Comparison of ENCODE assay signal across 22 cellular contexts in the genomic region with DNA sequence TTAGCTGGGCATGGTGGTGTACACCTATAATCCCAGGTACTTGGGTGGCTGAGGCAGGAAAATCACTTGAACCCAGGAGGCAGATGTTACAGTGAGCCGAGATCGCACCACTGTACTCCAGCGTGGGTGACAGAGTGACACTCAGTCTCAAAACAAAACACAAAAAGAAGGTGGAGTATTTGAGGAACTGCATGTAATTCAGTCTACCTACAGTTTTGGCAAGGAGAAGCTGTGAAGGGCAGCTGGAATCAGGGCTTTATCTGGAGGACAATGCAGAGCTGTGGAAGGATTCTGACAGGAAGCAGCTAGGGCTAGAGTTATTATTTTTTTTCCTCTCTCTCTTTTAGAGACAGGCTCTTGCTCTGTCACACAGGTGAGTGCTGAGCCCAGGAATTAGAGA. TPM values are rescaled to one million over a fixed set of nuclear protein-coding genes. Genes with fewer than 3 reads are reported as not detected.
DNase-seq lines count a peak whose midpoint lies in the region; ATAC-seq, FAIRE-seq and TF ChIP-seq lines count a peak whose summit lies in the region.
"Had no signal": no experiment of that assay in that cellular context is flagged by ENCODE, and none has a peak within 500 bp of the region (broad histone marks: within the 10 kb centered on the region; RNA-seq: fewer than 3 reads in every experiment).

No MANE protein-coding gene starts in this region.

- TF ChIP-seq CTCF in activated CD8-positive, alpha-beta T cell treated with anti-CD3 and anti-CD28 coated beads for 36 hours (IDR thresholded peaks at IDR 0.05): no peak
- TF ChIP-seq CTCF in HFFc6 (IDR thresholded peaks at IDR 0.05) (no peak), astrocyte (IDR thresholded peaks at IDR 0.05; ENCODE audit: insufficient read depth, low read depth, low read length) (no peak)

- no peak overlapping the region for H3K4me3 Mint-ChIP-seq in activated CD8-positive, alpha-beta T cell treated with anti-CD3 and anti-CD28 coated beads, Interleukin-2, amount 10 ng/mL, durations not matched to agents 7 days and 5 days
- no peak overlapping the region for H3K4me3 Mint-ChIP-seq in activated CD8-positive, alpha-beta T cell treated with anti-CD3 and anti-CD28 coated beads for 36 hours
- H3K4me3 Mint-ChIP-seq in HFFc6 (no peak overlapping the region), astrocyte (ENCODE audit: unreplicated experiment) (no peak overlapping the region)
- H3K4me3 Mint-ChIP-seq in T-helper 2 cell treated with Interferon-gamma antibody and Interleukin-4, amounts not matched to agents 5 μg/mL and 100 μg/mL, for 36 hours: no peak overlapping the region
- H3K4me3 Mint-ChIP-seq: CD8-positive, alpha-beta T cell; T-cell had no signal

- no peak for FAIRE-seq in astrocyte (lab: Jason Lieb, UNC)
- FAIRE-seq: GM12878 had no signal

- peak overlapping the region; percentile 14 for H3K27ac Mint-ChIP-seq in activated CD8-positive, alpha-beta T cell treated with anti-CD3 and anti-CD28 coated beads, Interleukin-2, amount 10 ng/mL, durations not matched to agents 7 days and 5 days
- H3K27ac Mint-ChIP-seq in activated CD8-positive, alpha-beta T cell treated with anti-CD3 and anti-CD28 coated beads for 36 hours: no peak overlapping the region
- H3K27ac Mint-ChIP-seq in HFFc6: peak overlapping the region; percentile 50
- H3K27ac Mint-ChIP-seq in astrocyte (ENCODE audit: unreplicated experiment): peak overlapping the region; percentile 20
- no peak overlapping the region for H3K27ac Mint-ChIP-seq in T-helper 2 cell treated with Interferon-gamma antibody and Interleukin-4, amounts not matched to agents 5 μg/mL and 100 μg/mL, for 36 hours
- H3K27ac Mint-ChIP-seq: CD8-positive, alpha-beta T cell; T-cell had no signal

- peaks cover 9% of the 10 kb centered on the region for H3K4me1 ChIP-seq in astrocyte (ENCODE audit: insufficient read depth, low read length)

- no peak for DNase-seq in activated CD8-positive, alpha-beta T cell treated with anti-CD3 and anti-CD28 coated beads, Interleukin-2, amount 10 ng/mL, durations not matched to agents 7 days and 5 days
- no peak for DNase-seq in activated CD8-positive, alpha-beta T cell treated with anti-CD3 and anti-CD28 coated beads for 36 hours
- DNase-seq in HFFc6: no peak
- no peak for DNase-seq in astrocyte (ENCODE audit: low read depth)
- DNase-seq in T-helper 2 cell treated with Interferon-gamma antibody and Interleukin-4, amounts not matched to agents 5 μg/mL and 100 μg/mL, for 36 hours (ENCODE audit: low spot score): no peak
- no peak for DNase-seq in activated CD4-positive, alpha-beta T cell treated with anti-CD3 and anti-CD28 coated beads, Interleukin-2, amount 50 U/mL, for 4 hours
- DNase-seq: CD8-positive, alpha-beta T cell; DMS53; GOT3; NCI-H1105 treated with DMSO at 0.1 percent for 48 hours; NCI-H1694 treated with DMSO at 0.1 percent for 48 hours; NCI-H526; OCI-M1; SHP77; T-cell; T-helper 9 cell had no signal

- no peaks in the 10 kb centered on the region for H3K9me3 ChIP-seq in astrocyte (ENCODE audit: insufficient read depth, low read depth, low read length)

- no peak for ATAC-seq in activated CD8-positive, alpha-beta T cell treated with anti-CD3 and anti-CD28 coated beads, Interleukin-2, amount 10 ng/mL, durations not matched to agents 7 days and 5 days
- no peak for ATAC-seq in activated CD8-positive, alpha-beta T cell treated with anti-CD3 and anti-CD28 coated beads for 36 hours
- ATAC-seq in HG03378 (IDR thresholded peaks at IDR 0.05; ENCODE audit: unreplicated experiment): no peak
- ATAC-seq: CD8-positive, alpha-beta T cell; GM12878; HCT116; T-cell had no signal

- H3K4me2 ChIP-seq in astrocyte (ENCODE audit: low read length): peak overlapping the region; percentile 5

- no peak overlapping the region for H3K9ac ChIP-seq in astrocyte (ENCODE audit: low read length)

- no peak overlapping the region for H2AFZ ChIP-seq in astrocyte (ENCODE audit: low read depth, low read length)

- no peaks in the 10 kb centered on the region for H4K20me1 ChIP-seq in astrocyte (ENCODE audit: insufficient read depth, low read length)

- H3K36me3 Mint-ChIP-seq in activated CD8-positive, alpha-beta T cell treated with anti-CD3 and anti-CD28 coated beads, Interleukin-2, amount 10 ng/mL, durations not matched to agents 7 days and 5 days (ENCODE audit: low read depth): no peaks in the 10 kb centered on the region
- H3K36me3 Mint-ChIP-seq in activated CD8-positive, alpha-beta T cell treated with anti-CD3 and anti-CD28 coated beads for 36 hours (ENCODE audit: low read depth): no peaks in the 10 kb centered on the region
- no peaks in the 10 kb centered on the region for H3K36me3 Mint-ChIP-seq in HFFc6 (ENCODE audit: low read depth)
- peaks cover 4% of the 10 kb centered on the region for H3K36me3 Mint-ChIP-seq in astrocyte (ENCODE audit: low read depth, unreplicated experiment)
- H3K36me3 Mint-ChIP-seq in T-helper 2 cell treated with Interferon-gamma antibody and Interleukin-4, amounts not matched to agents 5 μg/mL and 100 μg/mL, for 36 hours (ENCODE audit: low read depth): no peaks in the 10 kb centered on the region
- H3K36me3 Mint-ChIP-seq: CD8-positive, alpha-beta T cell; T-cell had no signal

- H3K36me3 ChIP-seq in astrocyte (ENCODE audit: insufficient read depth, low read length): no peaks in the 10 kb centered on the region

- CTCF ChIA-PET in activated CD8-positive, alpha-beta T cell treated with anti-CD3 and anti-CD28 coated beads, Interleukin-2, amount 10 ng/mL, durations not matched to agents 7 days and 5 days (lab: Charles Lee): no interaction called here
- CTCF ChIA-PET in activated CD8-positive, alpha-beta T cell treated with anti-CD3 and anti-CD28 coated beads for 36 hours (lab: Charles Lee): no interaction called here

- intact Hi-C loops in activated CD8-positive, alpha-beta T cell treated with anti-CD3 and anti-CD28 coated beads for 36 hours (cut with micrococcal nuclease): no loop called here

- no peaks in the 10 kb centered on the region for H3K79me2 ChIP-seq in astrocyte (ENCODE audit: insufficient read depth, low read length)

- H3K27me3 ChIP-seq in astrocyte (ENCODE audit: insufficient read depth, low read length): no peaks in the 10 kb centered on the region

- H3K4me1 Mint-ChIP-seq in activated CD8-positive, alpha-beta T cell treated with anti-CD3 and anti-CD28 coated beads, Interleukin-2, amount 10 ng/mL, durations not matched to agents 7 days and 5 days (ENCODE audit: low read depth): peaks cover 12% of the 10 kb centered on the region
- H3K4me1 Mint-ChIP-seq in activated CD8-positive, alpha-beta T cell treated with anti-CD3 and anti-CD28 coated beads for 36 hours (ENCODE audit: low read depth): peaks cover 2% of the 10 kb centered on the region
- peaks cover 31% of the 10 kb centered on the region for H3K4me1 Mint-ChIP-seq in HFFc6 (ENCODE audit: low read depth)
- H3K4me1 Mint-ChIP-seq in astrocyte (ENCODE audit: low read depth, unreplicated experiment): peaks cover 29% of the 10 kb centered on the region
- H3K4me1 Mint-ChIP-seq in T-helper 2 cell treated with Interferon-gamma antibody and Interleukin-4, amounts not matched to agents 5 μg/mL and 100 μg/mL, for 36 hours (ENCODE audit: low read depth): peaks cover 2% of the 10 kb centered on the region

- H3K27me3 Mint-ChIP-seq in activated CD8-positive, alpha-beta T cell treated with anti-CD3 and anti-CD28 coated beads, Interleukin-2, amount 10 ng/mL, durations not matched to agents 7 days and 5 days (ENCODE audit: low read depth): peaks cover 17% of the 10 kb centered on the region
- H3K27me3 Mint-ChIP-seq in activated CD8-positive, alpha-beta T cell treated with anti-CD3 and anti-CD28 coated beads for 36 hours: peaks cover 4% of the 10 kb centered on the region
- H3K27me3 Mint-ChIP-seq in HFFc6 (ENCODE audit: insufficient read depth) (peaks cover 4% of the 10 kb centered on the region), astrocyte (ENCODE audit: low read depth, unreplicated experiment) (no peaks in the 10 kb centered on the region)
- H3K27me3 Mint-ChIP-seq in T-helper 2 cell treated with Interferon-gamma antibody and Interleukin-4, amounts not matched to agents 5 μg/mL and 100 μg/mL, for 36 hours (ENCODE audit: low read depth): peaks cover 7% of the 10 kb centered on the region
- H3K27me3 Mint-ChIP-seq: T-cell had no signal

- no peaks in the 10 kb centered on the region for H3K9me3 Mint-ChIP-seq in activated CD8-positive, alpha-beta T cell treated with anti-CD3 and anti-CD28 coated beads, Interleukin-2, amount 10 ng/mL, durations not matched to agents 7 days and 5 days (ENCODE audit: insufficient read depth)
- H3K9me3 Mint-ChIP-seq in activated CD8-positive, alpha-beta T cell treated with anti-CD3 and anti-CD28 coated beads for 36 hours: no peaks in the 10 kb centered on the region
- H3K9me3 Mint-ChIP-seq in HFFc6 (no peaks in the 10 kb centered on the region), astrocyte (ENCODE audit: unreplicated experiment) (no peaks in the 10 kb centered on the region)
- H3K9me3 Mint-ChIP-seq in T-helper 2 cell treated with Interferon-gamma antibody and Interleukin-4, amounts not matched to agents 5 μg/mL and 100 μg/mL, for 36 hours: no peaks in the 10 kb centered on the region
- H3K9me3 Mint-ChIP-seq: CD8-positive, alpha-beta T cell; T-cell had no signal

- H3K4me3 ChIP-seq in astrocyte (ENCODE audit: insufficient read depth, low read depth, low read length): no peak overlapping the region
- H3K4me3 ChIP-seq: GM12878, SK-N-MC had no signal

- POLR2A ChIA-PET in activated CD8-positive, alpha-beta T cell treated with anti-CD3 and anti-CD28 coated beads, Interleukin-2, amount 10 ng/mL, durations not matched to agents 7 days and 5 days (lab: Charles Lee): no interaction called here
- POLR2A ChIA-PET in activated CD8-positive, alpha-beta T cell treated with anti-CD3 and anti-CD28 coated beads for 36 hours (lab: Charles Lee): no interaction called here

- H3K27ac ChIP-seq in astrocyte (ENCODE audit: low read depth, low read length): no peak overlapping the region
- H3K27ac ChIP-seq: SK-N-MC had no signal

RNA-seq across cellular contexts. Expression of gene H1-8, which starts 6.8 kb away (rescaled TPM):
- not detected for total RNA-seq in activated CD8-positive, alpha-beta T cell treated with anti-CD3 and anti-CD28 coated beads, Interleukin-2, amount 10 ng/mL, durations not matched to agents 7 days and 5 days
- total RNA-seq in activated CD8-positive, alpha-beta T cell treated with anti-CD3 and anti-CD28 coated beads for 36 hours: not detected
- not detected for total RNA-seq in HFFc6 (2021; fragmentation: NEBNext Ultra II Directional; extraction: Animal tissue kit (Norgen Biotek cat#: 25700))
- total RNA-seq in astrocyte: not detected in 2 replicates
- total RNA-seq: CD8-positive, alpha-beta T cell; GM12878; MCF 10A; RPMI7951; T-cell had no signal

RNA-seq across cellular contexts. Expression of gene RHO, which starts 21.4 kb away (rescaled TPM):
- not detected for total RNA-seq in activated CD8-positive, alpha-beta T cell treated with anti-CD3 and anti-CD28 coated beads, Interleukin-2, amount 10 ng/mL, durations not matched to agents 7 days and 5 days
- total RNA-seq in activated CD8-positive, alpha-beta T cell treated with anti-CD3 and anti-CD28 coated beads for 36 hours: not detected
- total RNA-seq in HFFc6 (2021; fragmentation: NEBNext Ultra II Directional; extraction: Animal tissue kit (Norgen Biotek cat#: 25700)): not detected
- not detected in 2 replicates for total RNA-seq in astrocyte
- total RNA-seq: CD8-positive, alpha-beta T cell; GM12878; MCF 10A; RPMI7951 had no signal

RNA-seq across cellular contexts. Expression of gene PLXND1, which starts 56.7 kb away (rescaled TPM):
- total RNA-seq in activated CD8-positive, alpha-beta T cell treated with anti-CD3 and anti-CD28 coated beads, Interleukin-2, amount 10 ng/mL, durations not matched to agents 7 days and 5 days: 1 to 10 TPM; 3.7 to 4.1 TPM
- 10 to 100 TPM; 10.7 to 12.5 TPM for total RNA-seq in activated CD8-positive, alpha-beta T cell treated with anti-CD3 and anti-CD28 coated beads for 36 hours
- total RNA-seq in HFFc6 (2021; fragmentation: NEBNext Ultra II Directional; extraction: Animal tissue kit (Norgen Biotek cat#: 25700)): 100 to 1,000 TPM in 5 of 6 experiments, 10 to 100 TPM in 1; 86.7 to 118 (median 108) TPM
- total RNA-seq in astrocyte: 184 and 188 TPM in 2 replicates

Comparison
In these comparisons a context has a peak if more than half of its experiments do, and no peak if none do; other contexts are left out.
1. H3K27ac Mint-ChIP-seq: peak in activated CD8-positive, alpha-beta T cell treated with anti-CD3 and anti-CD28 coated beads, Interleukin-2, amount 10 ng/mL, durations not matched to agents 7 days and 5 days (single experiment), HFFc6 (single experiment) and astrocyte (single experiment); none in activated CD8-positive, alpha-beta T cell treated with anti-CD3 and anti-CD28 coated beads for 36 hours (single experiment) and T-helper 2 cell treated with Interferon-gamma antibody and Interleukin-4, amounts not matched to agents 5 μg/mL and 100 μg/mL, for 36 hours (single experiment).
2. RNA of gene PLXND1, which starts 56.7 kb away (total RNA-seq): 184 to 188 TPM in astrocyte and 86.7 to 118 TPM in HFFc6; 10.7 to 12.5 TPM in activated CD8-positive, alpha-beta T cell treated with anti-CD3 and anti-CD28 coated beads for 36 hours and 3.7 to 4.1 TPM in activated CD8-positive, alpha-beta T cell treated with anti-CD3 and anti-CD28 coated beads, Interleukin-2, amount 10 ng/mL, durations not matched to agents 7 days and 5 days; every median in the first group is over 4 times any median in the second.